Comparison of ENCODE assay signal across 19 cellular contexts in genomic region chr5:151100690-151101089, GRCh38. TPM values are rescaled to one million over a fixed set of nuclear protein-coding genes. Genes with fewer than 3 reads are reported as not detected.
A peak's percentile ranks its signal among the peaks of the same experiment; 100 is the strongest.
DNase-seq lines count a peak whose midpoint lies in the region; ATAC-seq and TF ChIP-seq lines count a peak whose summit lies in the region.
"Had no signal": no experiment of that assay in that cellular context is flagged by ENCODE, and none has a peak within 500 bp of the region (broad histone marks: within the 10 kb centered on the region; RNA-seq: fewer than 3 reads in every experiment).

No MANE protein-coding gene starts in this region.

- CTCF ChIA-PET in Caco-2 (lab: Charles Lee), result no interaction called here

- no TSS peak for BruUV-seq in Caco-2 (replicated peaks; lab: Mats Ljungman, UMichigan)

- DNase-seq in Caco-2, result no peak
- DNase-seq in natural killer cell treated with Interleukin-12 subunit alpha and Interleukin-12 subunit beta and Interleukin-15 and Interleukin-18, amount 100 ng/mL, for 72 hours (ENCODE audit: low spot score), result no peak
- no peak for DNase-seq in DMS 273 (lab: John Stamatoyannopoulos, UW; ENCODE audit: unreplicated experiment)
- no peak for DNase-seq in prostate gland (ENCODE audit: low spot score)
- no peak for DNase-seq in NOMO-1 treated with DMSO at 0.1 percent for 48 hours (lab: John Stamatoyannopoulos, UW; ENCODE audit: unreplicated experiment)
- DNase-seq: activated CD4-positive, CD25-positive, alpha-beta regulatory T cell treated with anti-CD3 and anti-CD28 coated beads, Interleukin-2, amount 50 U/mL, for 72 hours; amniotic stem cell; cortex of kidney; DMS53; esophagus squamous epithelium; GM23248; NCI-H187; NCI-H524; stimulated activated naive CD8-positive, alpha-beta T cell treated with anti-CD3 and anti-CD28 coated beads, Interleukin-15, Interleukin-2, amounts not matched to agents 100 U/mL and 50 U/mL, for 24 hours had no signal

- H3K4me1 ChIP-seq in BLaER1 treated with 17β-estradiol and CSF1 and Interleukin-3, amounts not matched to agents 10 nM and 100 nM, result peaks cover 36 to 79% (median 69%) of the 10 kb centered on the region in 10 experiments
- H3K4me1 ChIP-seq in Caco-2 (peaks cover 20% of the 10 kb centered on the region), prostate gland (replicated peaks) (no peaks in the 10 kb centered on the region)

- 87% methylated on average over 4 of the region's 4 CpGs for WGBS in prostate gland

- peak overlapping the region; percentile 24 for H3K27ac Mint-ChIP-seq in Caco-2 (ENCODE audit: unreplicated experiment)
- H3K27ac Mint-ChIP-seq in dendritic cell treated with granulocyte-macrophage colony-stimulating factor and Interleukin-4, amounts not matched to agents 40 ng/mL and 50 ng/mL, for 4 days, result peak overlapping the region; percentile 18
- peak overlapping the region; percentile 94 to 97 for H3K27ac Mint-ChIP-seq in natural killer cell treated with Interleukin-12 subunit alpha and Interleukin-12 subunit beta and Interleukin-15 and Interleukin-18, amount 100 ng/mL, for 72 hours

- H3K9me3 Mint-ChIP-seq in Caco-2 (ENCODE audit: unreplicated experiment), result no peaks in the 10 kb centered on the region
- no peaks in the 10 kb centered on the region for H3K9me3 Mint-ChIP-seq in dendritic cell treated with granulocyte-macrophage colony-stimulating factor and Interleukin-4, amounts not matched to agents 40 ng/mL and 50 ng/mL, for 4 days
- no peaks in the 10 kb centered on the region for H3K9me3 Mint-ChIP-seq in natural killer cell treated with Interleukin-12 subunit alpha and Interleukin-12 subunit beta and Interleukin-15 and Interleukin-18, amount 100 ng/mL, for 72 hours
- H3K9me3 Mint-ChIP-seq: neural crest cell had no signal

- TF ChIP-seq CTCF in Caco-2 (IDR thresholded peaks at IDR 0.05; ENCODE audit: insufficient read depth in 1 of 2, low read depth in 1 of 2, low read length in 1 of 2, severe bottlenecking in 1 of 2, unreplicated experiment in 1 of 2) (no peak), prostate gland (IDR thresholded peaks at IDR 0.05) (no peak)

- H3K4me1 Mint-ChIP-seq in Caco-2 (ENCODE audit: low read depth, unreplicated experiment), result peaks cover 17% of the 10 kb centered on the region
- peaks cover 59% of the 10 kb centered on the region for H3K4me1 Mint-ChIP-seq in dendritic cell treated with granulocyte-macrophage colony-stimulating factor and Interleukin-4, amounts not matched to agents 40 ng/mL and 50 ng/mL, for 4 days (ENCODE audit: low read depth)
- peaks cover 55 to 72% of the 10 kb centered on the region in 2 donors for H3K4me1 Mint-ChIP-seq in natural killer cell treated with Interleukin-12 subunit alpha and Interleukin-12 subunit beta and Interleukin-15 and Interleukin-18, amount 100 ng/mL, for 72 hours (ENCODE audit: low read depth in 2 of 2)

- H3K9me3 ChIP-seq in BLaER1 treated with 17β-estradiol and CSF1 and Interleukin-3, amounts not matched to agents 10 nM and 100 nM (replicated peaks in 1 of 11), result no peaks in the 10 kb centered on the region
- no peaks in the 10 kb centered on the region for H3K9me3 ChIP-seq in Caco-2
- no peaks in the 10 kb centered on the region for H3K9me3 ChIP-seq in prostate gland
- H3K9me3 ChIP-seq: esophagus squamous epithelium had no signal

- intact Hi-C loops in Caco-2 (cut with micrococcal nuclease; ENCODE audit: unreplicated experiment) (no loop called here), prostate gland (cut with DNase I) (no loop called here)
- intact Hi-C loops in dendritic cell treated with granulocyte-macrophage colony-stimulating factor and Interleukin-4, amounts not matched to agents 40 ng/mL and 50 ng/mL, for 4 days (cut with micrococcal nuclease), result no loop called here

- H3K9ac ChIP-seq in BLaER1 treated with 17β-estradiol and CSF1 and Interleukin-3, amounts not matched to agents 10 nM and 100 nM, result no peak overlapping the region
- H3K9ac ChIP-seq: GM23248 had no signal

- TF ChIP-seq POLR2A in prostate gland (IDR thresholded peaks at IDR 0.05), result no peak

- H3K4me3 Mint-ChIP-seq in Caco-2 (ENCODE audit: unreplicated experiment), result no peak overlapping the region
- H3K4me3 Mint-ChIP-seq in dendritic cell treated with granulocyte-macrophage colony-stimulating factor and Interleukin-4, amounts not matched to agents 40 ng/mL and 50 ng/mL, for 4 days, result no peak overlapping the region
- H3K4me3 Mint-ChIP-seq in natural killer cell treated with Interleukin-12 subunit alpha and Interleukin-12 subunit beta and Interleukin-15 and Interleukin-18, amount 100 ng/mL, for 72 hours, result no peak overlapping the region
- H3K4me3 Mint-ChIP-seq: neural crest cell had no signal

- POLR2A ChIA-PET in Caco-2 (lab: Charles Lee), result no interaction called here

- no peaks in the 10 kb centered on the region for H3K36me3 Mint-ChIP-seq in Caco-2 (ENCODE audit: insufficient read depth, unreplicated experiment)
- H3K36me3 Mint-ChIP-seq in dendritic cell treated with granulocyte-macrophage colony-stimulating factor and Interleukin-4, amounts not matched to agents 40 ng/mL and 50 ng/mL, for 4 days (ENCODE audit: low read depth), result peaks cover 61% of the 10 kb centered on the region
- H3K36me3 Mint-ChIP-seq in natural killer cell treated with Interleukin-12 subunit alpha and Interleukin-12 subunit beta and Interleukin-15 and Interleukin-18, amount 100 ng/mL, for 72 hours, result peaks cover 15% of the 10 kb centered on the region

- no peak overlapping the region for H3K4me3 ChIP-seq in BLaER1 treated with 17β-estradiol and CSF1 and Interleukin-3, amounts not matched to agents 10 nM and 100 nM
- H3K4me3 ChIP-seq in Caco-2 (ENCODE audit: low read depth, low read length) (no peak overlapping the region), prostate gland (no peak overlapping the region)
- H3K4me3 ChIP-seq: esophagus squamous epithelium, GM23248 had no signal

- ATAC-seq in natural killer cell treated with Interleukin-12 subunit alpha and Interleukin-12 subunit beta and Interleukin-15 and Interleukin-18, amount 100 ng/mL, for 72 hours, result no peak
- ATAC-seq in esophagus mucosa, result no peak
- ATAC-seq: Panc1; stimulated activated naive CD8-positive, alpha-beta T cell treated with anti-CD3 and anti-CD28 coated beads, Interleukin-15, Interleukin-2, amounts not matched to agents 100 U/mL and 50 U/mL, for 24 hours had no signal

- H3K27me3 Mint-ChIP-seq in Caco-2 (ENCODE audit: insufficient read depth, unreplicated experiment), result no peaks in the 10 kb centered on the region
- H3K27me3 Mint-ChIP-seq in dendritic cell treated with granulocyte-macrophage colony-stimulating factor and Interleukin-4, amounts not matched to agents 40 ng/mL and 50 ng/mL, for 4 days, result no peaks in the 10 kb centered on the region
- H3K27me3 Mint-ChIP-seq in natural killer cell treated with Interleukin-12 subunit alpha and Interleukin-12 subunit beta and Interleukin-15 and Interleukin-18, amount 100 ng/mL, for 72 hours, result no peaks in the 10 kb centered on the region

- no peaks in the 10 kb centered on the region for H3K27me3 ChIP-seq in BLaER1 treated with 17β-estradiol and CSF1 and Interleukin-3, amounts not matched to agents 10 nM and 100 nM
- H3K27me3 ChIP-seq in Caco-2 (replicated peaks; ENCODE audit: control insufficient read depth, insufficient read depth, low read length) (no peaks in the 10 kb centered on the region), prostate gland (replicated peaks; ENCODE audit: insufficient read depth) (no peaks in the 10 kb centered on the region)
- H3K27me3 ChIP-seq: esophagus squamous epithelium had no signal

- peaks cover 0 to under 1% (median 0%) of the 10 kb centered on the region in 11 experiments; a peak in 1 of 22 replicates for H4K20me1 ChIP-seq in BLaER1 treated with 17β-estradiol and CSF1 and Interleukin-3, amounts not matched to agents 10 nM and 100 nM

- H3K4me2 ChIP-seq in BLaER1 treated with 17β-estradiol and CSF1 and Interleukin-3, amounts not matched to agents 10 nM and 100 nM, result peak overlapping the region in 7 of 11 experiments; percentile 33 to 97 (median 94); a peak in 12 of 22 replicates

- peak overlapping the region in 2 of 11 experiments; percentile 32 to 95; a peak in 2 of 22 replicates for H3K27ac ChIP-seq in BLaER1 treated with 17β-estradiol and CSF1 and Interleukin-3, amounts not matched to agents 10 nM and 100 nM
- no peak overlapping the region for H3K27ac ChIP-seq in prostate gland
- H3K27ac ChIP-seq: GM23248 had no signal

- peaks cover 12 to 64% (median 42%) of the 10 kb centered on the region in 11 experiments; a peak in 21 of 22 replicates for H3K36me3 ChIP-seq in BLaER1 treated with 17β-estradiol and CSF1 and Interleukin-3, amounts not matched to agents 10 nM and 100 nM
- no peaks in the 10 kb centered on the region for H3K36me3 ChIP-seq in Caco-2 (ENCODE audit: control insufficient read depth, insufficient read depth, low read length)
- no peaks in the 10 kb centered on the region for H3K36me3 ChIP-seq in prostate gland

RNA-seq across cellular contexts. Expression of gene TNIP1, which starts 19.9 kb away (rescaled TPM):
- total RNA-seq in Caco-2 (2022) (62.7 and 65.7 TPM in 2 replicates), prostate gland (10 to 100 TPM; 61.9 to 81.6 TPM), esophagus mucosa (71.5 TPM)
- 100 to 1,000 TPM; 154 to 260 TPM for total RNA-seq in natural killer cell treated with Interleukin-12 subunit alpha and Interleukin-12 subunit beta and Interleukin-15 and Interleukin-18, amount 100 ng/mL, for 72 hours

RNA-seq across cellular contexts. Expression of gene ANXA6, which starts 56.9 kb away (rescaled TPM):
- 43.0 and 51.9 TPM in 2 replicates for total RNA-seq in Caco-2 (2022)
- 100 to 1,000 TPM; 271 to 398 TPM for total RNA-seq in natural killer cell treated with Interleukin-12 subunit alpha and Interleukin-12 subunit beta and Interleukin-15 and Interleukin-18, amount 100 ng/mL, for 72 hours
- 100 to 1,000 TPM in 1 of 2 donors, 10 to 100 TPM in 1; 85.7 to 184 TPM for total RNA-seq in prostate gland
- 10.8 TPM for total RNA-seq in esophagus mucosa

Comparison
In these comparisons a context has a peak if more than half of its experiments do, and no peak if none do; other contexts are left out.
1. H3K27ac Mint-ChIP-seq: peak in every context shown above with its lines; median percentile 96 in natural killer cell treated with Interleukin-12 subunit alpha and Interleukin-12 subunit beta and Interleukin-15 and Interleukin-18, amount 100 ng/mL, for 72 hours; 24 in Caco-2; 18 in dendritic cell treated with granulocyte-macrophage colony-stimulating factor and Interleukin-4, amounts not matched to agents 40 ng/mL and 50 ng/mL, for 4 days.